1 cellular context compared by ENCODE assay signal in the genomic region with DNA sequence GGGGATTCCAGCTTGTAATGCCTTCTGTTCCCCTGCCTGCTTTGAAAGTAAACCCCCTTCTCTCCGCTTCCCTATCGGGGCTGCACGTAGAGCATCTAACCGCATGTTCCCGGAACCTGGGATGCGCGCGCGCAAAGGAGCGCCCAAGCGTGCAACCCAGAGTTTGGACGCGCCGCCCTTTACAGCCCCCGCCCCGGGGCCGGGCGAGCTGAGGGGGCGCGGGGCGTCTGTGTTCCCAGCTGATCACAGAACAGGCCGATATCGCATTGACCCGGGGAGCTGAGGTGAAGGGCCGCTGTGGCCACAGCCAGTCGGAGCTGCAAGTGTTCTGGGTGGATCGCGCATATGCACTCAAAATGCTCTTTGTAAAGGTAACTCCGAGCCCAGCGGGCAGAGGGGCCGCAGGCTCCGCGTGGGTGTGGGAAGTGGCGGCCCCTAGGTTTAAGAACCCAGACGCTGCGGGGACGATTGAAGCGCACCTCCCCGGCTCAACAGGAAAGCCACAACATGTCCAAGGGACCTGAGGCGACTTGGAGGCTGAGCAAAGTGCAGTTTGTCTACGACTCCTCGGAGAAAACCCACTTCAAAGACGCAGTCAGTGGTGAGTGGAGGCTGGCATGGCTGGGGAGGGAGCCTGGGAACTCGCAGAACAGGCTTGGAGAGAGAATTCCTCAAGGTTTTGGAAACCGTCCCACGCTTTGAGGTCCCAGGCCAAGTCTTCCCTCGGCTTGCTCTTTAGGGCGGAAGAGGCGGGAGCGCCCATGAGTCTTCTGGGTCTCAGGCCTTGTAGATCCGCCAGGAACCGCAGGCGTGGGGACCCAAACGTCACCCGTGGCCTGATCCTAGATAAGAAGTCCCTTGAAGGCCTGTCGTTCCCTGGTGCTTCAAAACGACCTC.
TF ChIP-seq lines count a peak whose summit lies in the region.

No MANE protein-coding gene starts in this region.

TF ChIP-seq in H1, 55 proteins besides CTCF, POLR2A, EP300 and RAD21 (continued from another document):
- TF ChIP-seq BRCA1 (IDR thresholded peaks at IDR 0.05; ENCODE audit: low read depth, low read length) = no peak
- TF ChIP-seq CTBP2 (IDR thresholded peaks at IDR 0.05; ENCODE audit: borderline replicate concordance, insufficient read depth, insufficient read length, low read length) = no peak
- no peak for TF ChIP-seq RFX5 (IDR thresholded peaks at IDR 0.05; ENCODE audit: borderline replicate concordance, low read depth, low read length)
- no peak for TF ChIP-seq TAF7 (optimal IDR thresholded peaks at IDR 0.05; ENCODE audit: borderline replicate concordance, low read depth, low read length)
- no peak for TF ChIP-seq RXRA (IDR thresholded peaks at IDR 0.05; ENCODE audit: insufficient read depth, low read depth, low read length)
- TF ChIP-seq ZNF274 (IDR thresholded peaks at IDR 0.05; ENCODE audit: borderline replicate concordance, extremely low read depth, low read length) = no peak
- TF ChIP-seq CBX5 (IDR thresholded peaks at IDR 0.05; ENCODE audit: low read depth, low read length) = no peak
